Comparison of ENCODE assay signal across 8 cellular contexts in genomic region chr14:52346778-52347177, GRCh38. TPM values are rescaled to one million over a fixed set of nuclear protein-coding genes. Genes with fewer than 3 reads are reported as not detected.
"Had no signal": no experiment of that assay in that cellular context is flagged by ENCODE, and none has a peak within 500 bp of the region (broad histone marks: within the 10 kb centered on the region; RNA-seq: fewer than 3 reads in every experiment).

No MANE protein-coding gene starts in this region.

- H3K4me2 ChIP-seq: GM23338, KMS-11 had no signal

- DNase-seq: H7, HFFc6, KBM-7 had no signal

- ATAC-seq: GM23338, HCT116 had no signal

- H3K4me1 ChIP-seq: HAP-1 had no signal

- H2AFZ ChIP-seq: GM23338 had no signal

- H3K27ac Mint-ChIP-seq: GM23338, HFFc6 had no signal

- H3K9me3 Mint-ChIP-seq: HFFc6 had no signal

- H3K4me3 Mint-ChIP-seq: GM23338, HFFc6 had no signal

- H3K9me3 ChIP-seq: HAP-1 had no signal

- H3K27ac ChIP-seq: KMS-11 had no signal

- H3K36me3 ChIP-seq: HAP-1 had no signal

- H3K9ac ChIP-seq: KMS-11 had no signal

- H3K4me3 ChIP-seq: GM23338, HAP-1 had no signal

RNA-seq across cellular contexts. Expression of gene PTGER2, which starts 32.7 kb away (rescaled TPM):
- total RNA-seq: HT-29 had no signal
